ENCODE assay signal across 26 cellular contexts in the genomic region with DNA sequence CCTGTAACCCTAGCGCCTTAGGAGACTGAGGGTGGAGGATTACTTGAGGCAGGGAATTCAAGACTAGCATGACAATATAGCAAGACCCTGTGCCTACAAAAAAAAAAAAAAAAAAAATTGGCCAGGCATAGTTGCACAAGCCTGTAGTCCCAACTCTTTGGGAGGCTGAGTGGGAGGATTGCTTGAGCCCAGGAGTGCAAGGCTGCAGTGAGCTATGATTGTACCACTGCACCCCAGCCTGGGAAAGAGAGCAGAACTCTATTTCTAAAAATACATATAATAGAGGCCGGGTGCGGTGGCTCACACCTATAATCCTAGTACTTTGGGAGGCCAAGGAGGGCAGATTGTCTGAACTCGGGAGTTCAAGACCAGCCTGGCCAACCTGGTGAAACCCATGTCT.
"Had no signal": no experiment of that assay in that cellular context is flagged by ENCODE, and none has a peak within 500 bp of the region (broad histone marks: within the 10 kb centered on the region; RNA-seq: fewer than 3 reads in every experiment).

No MANE protein-coding gene starts in this region.

- ATAC-seq: stimulated activated effector memory CD8-positive, alpha-beta T cell treated with anti-CD3 and anti-CD28 coated beads, Interleukin-12 subunit alpha, Interleukin-12 subunit beta, amount 100 ng/mL, for 72 hours; stimulated activated memory B cell treated with anti-CD40 and anti-IgM and Interleukin-4, amounts not matched to agents 10 μg/mL and 1 μg/mL and 100 μg/mL, for 72 hours; stimulated activated naive B cell treated with anti-CD40 and anti-IgM and Interleukin-4, amounts not matched to agents 10 μg/mL and 1 μg/mL and 100 μg/mL, for 72 hours; stimulated activated naive CD8-positive, alpha-beta T cell treated with anti-CD3 and anti-CD28 coated beads, Interleukin-15, amount 100 ng/mL, for 72 hours; stimulated activated naive CD8-positive, alpha-beta T cell treated with anti-CD3 and anti-CD28 coated beads, Interleukin-15, Interleukin-2, amounts not matched to agents 100 U/mL and 50 U/mL, for 24 hours; upper lobe of right lung had no signal

- H3K4me3 ChIP-seq: stomach, suprapubic skin, testis, thoracic aorta, thyroid gland, tibial artery, tibial nerve, transverse colon, upper lobe of left lung, upper lobe of right lung, uterus, vagina had no signal

- DNase-seq: stimulated activated CD4-positive, alpha-beta T cell treated with anti-CD3 and anti-CD28 coated beads, Interleukin-2, amount 100 ng/mL, for 48 hours; stimulated activated CD4-positive, alpha-beta T cell treated with anti-CD3 and anti-CD28 coated beads, Interleukin-4, amount 100 ng/mL, for 1 hour; stimulated activated CD4-positive, alpha-beta T cell treated with anti-CD3 and anti-CD28 coated beads, Interleukin-4, amount 100 ng/mL, for 24 hours; stimulated activated CD4-positive, alpha-beta T cell treated with anti-CD3 and anti-CD28 coated beads, Interleukin-4, amount 100 ng/mL, for 4 hours; stimulated activated CD8-positive, alpha-beta memory T cell treated with anti-CD3 and anti-CD28 coated beads, Interleukin-4, amount 100 ng/mL, for 48 hours; stimulated activated naive B cell treated with anti-CD40 and anti-IgM and Interleukin-4, amounts not matched to agents 10 μg/mL and 1 μg/mL and 100 μg/mL, for 72 hours; stimulated activated naive CD4-positive, alpha-beta T cell; stimulated activated naive CD4-positive, alpha-beta T cell treated with Interleukin-2 at 50 U/mL for 16 hours; stimulated activated naive CD8-positive, alpha-beta T cell treated with anti-CD3 and anti-CD28 coated beads, Interleukin-15, amount 100 ng/mL, for 72 hours; stimulated activated naive CD8-positive, alpha-beta T cell treated with anti-CD3 and anti-CD28 coated beads, Interleukin-15, Interleukin-2, amounts not matched to agents 100 U/mL and 50 U/mL, for 24 hours; stomach; substantia nigra; testis; thyroid gland; tibial artery; transverse colon; trophoblast cell; upper lobe of left lung; upper lobe of right lung; uterus had no signal

- H3K27ac ChIP-seq: stomach, suprapubic skin, testis, thoracic aorta, thyroid gland, tibial artery, tibial nerve, transverse colon, upper lobe of left lung, upper lobe of right lung, vagina had no signal

- H3K27me3 ChIP-seq: stomach, suprapubic skin, testis, thyroid gland, tibial artery, tibial nerve, transverse colon, upper lobe of left lung, upper lobe of right lung, uterus, vagina had no signal
